ENCODE assay signal across 27 cellular contexts in genomic region chr10:57049096-57049495, GRCh38.
"Had no signal": no experiment of that assay in that cellular context is flagged by ENCODE, and none has a peak within 500 bp of the region (broad histone marks: within the 10 kb centered on the region; RNA-seq: fewer than 3 reads in every experiment).

No MANE protein-coding gene starts in this region.

- H3K4me3 ChIP-seq: Peyer's patch, SJCRH30 had no signal

- H3K9me2 ChIP-seq: SK-N-SH had no signal

- H3K9me3 ChIP-seq: SJCRH30, SK-N-SH had no signal

- H3K9ac ChIP-seq: KMS-11, SK-N-SH had no signal

- H3K9me3 Mint-ChIP-seq: activated naive CD8-positive, alpha-beta T cell treated with anti-CD3 and anti-CD28 coated beads for 36 hours had no signal

- H3K4me3 Mint-ChIP-seq: activated CD4-positive, alpha-beta memory T cell treated with anti-CD3 and anti-CD28 coated beads for 36 hours; activated CD4-positive, alpha-beta T cell treated with anti-CD3 and anti-CD28 coated beads, Interleukin-2, amount 10 ng/mL, durations not matched to agents 7 days and 5 days; activated naive CD4-positive, alpha-beta T cell treated with anti-CD3 and anti-CD28 coated beads, Interleukin-2, amount 10 ng/mL, durations not matched to agents 7 days and 5 days; activated naive CD8-positive, alpha-beta T cell treated with anti-CD3 and anti-CD28 coated beads for 36 hours; activated T-cell treated with anti-CD3 and anti-CD28 coated beads, Interleukin-2, amount 50 U/mL, for 4 hours had no signal

- H3K27ac ChIP-seq: brain microvascular endothelial cell, KMS-11, Peyer's patch, RWPE1, SJCRH30, VCaP had no signal

- H3K36me3 Mint-ChIP-seq: activated CD4-positive, alpha-beta memory T cell treated with anti-CD3 and anti-CD28 coated beads for 36 hours; activated naive CD4-positive, alpha-beta T cell treated with anti-CD3 and anti-CD28 coated beads, Interleukin-2, amount 10 ng/mL, durations not matched to agents 7 days and 5 days; activated naive CD8-positive, alpha-beta T cell treated with anti-CD3 and anti-CD28 coated beads for 36 hours had no signal

- H3K27me3 Mint-ChIP-seq: activated CD4-positive, alpha-beta memory T cell treated with anti-CD3 and anti-CD28 coated beads for 36 hours; activated CD4-positive, alpha-beta T cell treated with anti-CD3 and anti-CD28 coated beads, Interleukin-2, amount 10 ng/mL, durations not matched to agents 7 days and 5 days; activated naive CD4-positive, alpha-beta T cell treated with anti-CD3 and anti-CD28 coated beads, Interleukin-2, amount 10 ng/mL, durations not matched to agents 7 days and 5 days; activated naive CD8-positive, alpha-beta T cell treated with anti-CD3 and anti-CD28 coated beads for 36 hours had no signal

- H3K4me1 ChIP-seq: Peyer's patch, SJCRH30 had no signal

- H3K36me3 ChIP-seq: brain microvascular endothelial cell, Peyer's patch, SJCRH30 had no signal

- H3K4me2 ChIP-seq: KMS-11, SK-N-SH had no signal

- H3K27ac Mint-ChIP-seq: activated CD4-positive, alpha-beta memory T cell treated with anti-CD3 and anti-CD28 coated beads for 36 hours; activated CD4-positive, alpha-beta T cell treated with anti-CD3 and anti-CD28 coated beads, Interleukin-2, amount 10 ng/mL, durations not matched to agents 7 days and 5 days; activated naive CD4-positive, alpha-beta T cell treated with anti-CD3 and anti-CD28 coated beads, Interleukin-2, amount 10 ng/mL, durations not matched to agents 7 days and 5 days; activated naive CD8-positive, alpha-beta T cell treated with anti-CD3 and anti-CD28 coated beads for 36 hours had no signal

- H3K27me3 ChIP-seq: brain microvascular endothelial cell, Peyer's patch, SJCRH30 had no signal

- H3K4me1 Mint-ChIP-seq: activated CD4-positive, alpha-beta T cell treated with anti-CD3 and anti-CD28 coated beads, Interleukin-2, amount 10 ng/mL, durations not matched to agents 7 days and 5 days; activated naive CD4-positive, alpha-beta T cell treated with anti-CD3 and anti-CD28 coated beads, Interleukin-2, amount 10 ng/mL, durations not matched to agents 7 days and 5 days; activated naive CD8-positive, alpha-beta T cell treated with anti-CD3 and anti-CD28 coated beads for 36 hours had no signal

- DNase-seq: activated CD4-positive, alpha-beta memory T cell treated with anti-CD3 and anti-CD28 coated beads for 36 hours; activated CD4-positive, alpha-beta T cell treated with anti-CD3 and anti-CD28 coated beads, Interleukin-2, amount 10 ng/mL, durations not matched to agents 7 days and 5 days; activated CD4-positive, CD25-positive, alpha-beta regulatory T cell; activated CD8-positive, alpha-beta memory T cell treated with anti-CD3 and anti-CD28 coated beads for 24 hours; activated gamma-delta T cell; activated naive CD4-positive, alpha-beta T cell treated with anti-CD3 and anti-CD28 coated beads, Interleukin-2, amount 10 ng/mL, durations not matched to agents 7 days and 5 days; activated naive CD8-positive, alpha-beta T cell treated with anti-CD3 and anti-CD28 coated beads for 36 hours; activated T-cell treated with anti-CD3 and anti-CD28 coated beads, Interleukin-2, amount 50 U/mL, for 4 hours; brain microvascular endothelial cell; NCI-H1092 treated with DMSO at 0.1 percent for 48 hours; NCI-H1417 treated with DMSO at 0.1 percent for 48 hours; NCI-H1694; NCI-H2029; NCI-H2107; NCI-H2171 treated with DMSO at 0.1 percent for 48 hours; NCI-H345; NCI-H510A; NCI-H526 treated with DMSO at 0.1 percent for 48 hours; NK-92 treated with Interleukin-12 subunit alpha and Interleukin-12 subunit beta, amount 100 ng/mL, for 24 hours; Peyer's patch; Right ventricle myocardium superior; SJCRH30; SK-N-SH; T-helper 1 cell had no signal

- ATAC-seq: activated T-cell treated with anti-CD3 and anti-CD28 coated beads, Interleukin-2, amount 50 U/mL, for 4 hours had no signal
